ENCODE assay signal across 12 cellular contexts in the genomic region with DNA sequence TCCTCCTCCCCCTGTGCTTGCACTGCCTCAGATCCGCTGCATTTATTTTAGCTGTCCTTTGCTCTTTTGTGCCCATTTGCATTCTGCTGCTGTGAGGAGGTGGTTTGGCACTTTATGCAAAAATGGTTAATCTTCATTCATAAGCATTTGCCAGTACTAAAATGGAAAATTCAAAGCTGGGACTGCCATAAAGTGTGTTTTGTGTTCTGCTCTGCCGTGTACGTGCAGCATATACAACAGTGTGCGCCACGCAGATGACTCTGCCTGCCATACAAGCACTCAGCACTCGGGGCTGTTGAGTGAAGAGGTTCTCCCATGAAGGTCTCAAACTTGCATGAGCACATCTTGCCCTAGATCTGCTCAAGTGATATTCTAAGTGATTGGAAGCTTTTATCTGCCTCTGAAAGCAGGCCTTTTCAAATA.
DNase-seq lines count a peak whose midpoint lies in the region; FAIRE-seq and TF ChIP-seq lines count a peak whose summit lies in the region.
"Had no signal": no experiment of that assay in that cellular context is flagged by ENCODE, and none has a peak within 500 bp of the region (broad histone marks: within the 10 kb centered on the region; RNA-seq: fewer than 3 reads in every experiment).

No MANE protein-coding gene starts in this region.

- peak overlapping the region in 1 of 4 experiments; percentile 20; a peak in 1 of 8 replicates for H3K4me3 ChIP-seq in H1 (ENCODE audit: extremely low read depth in 1 of 4, insufficient read depth in 2 of 4, low read depth in 3 of 4, low read length in 4 of 4)
- H3K4me3 ChIP-seq in neural progenitor cell, result peak overlapping the region; percentile 35
- H3K4me3 ChIP-seq in H7 (ENCODE audit: insufficient read depth, low read depth, low read length), result no peak overlapping the region

- no peak for TF ChIP-seq EP300 in H1 (IDR thresholded peaks at IDR 0.05; ENCODE audit: borderline replicate concordance in 1 of 2, low read depth in 2 of 2, low read length in 2 of 2)

- CTCF ChIA-PET in H1 (lab: Charles Lee; ENCODE audit: partially characterized antibody), result interaction anchor here (0.9 to 1.9 kb wide), 4 partner anchors 15 to 407 kb away, joined by 3 to 4 read pairs (median 4); no protein-coding TSS in a partner anchor

- TF ChIP-seq CTCF in H1 (IDR thresholded peaks at IDR 0.05; ENCODE audit: control extremely low read depth in 1 of 3, insufficient read depth in 1 of 3, low read depth in 1 of 3, low read length in 3 of 3), result no peak
- no peak for TF ChIP-seq CTCF in neural progenitor cell (IDR thresholded peaks at IDR 0.05)
- no peak for TF ChIP-seq CTCF in GM20000 (IDR thresholded peaks at IDR 0.05; ENCODE audit: extremely low read depth, missing control alignments)

- H3K4ac ChIP-seq in H1 (replicated peaks; ENCODE audit: insufficient read length, low read depth, low read length), result peak overlapping the region; percentile 76

- H3K27ac ChIP-seq in H1 (ENCODE audit: low read depth, low read length), result no peak overlapping the region
- peak overlapping the region; percentile 23 for H3K27ac ChIP-seq in neural progenitor cell

- H3K9me3 ChIP-seq in H1 (ENCODE audit: insufficient read depth in 2 of 2, low read depth in 1 of 2, low read length in 1 of 2) (no peaks in the 10 kb centered on the region), neural progenitor cell (ENCODE audit: low read depth) (no peaks in the 10 kb centered on the region)

- peak; percentile 75 for DNase-seq in NCI-H2227 (lab: John Stamatoyannopoulos, UW; ENCODE audit: unreplicated experiment)
- no peak for DNase-seq in H1 (ENCODE audit: low read depth in 1 of 2, low spot score in 2 of 2)
- DNase-seq in neural progenitor cell (ENCODE audit: low spot score), result peak; percentile 41
- DNase-seq in GM20000 (ENCODE audit: low spot score), result no peak
- DNase-seq in SHP77 treated with DMSO at 0.1 percent for 48 hours (lab: John Stamatoyannopoulos, UW), result no peak
- DNase-seq in H7, result no peak
- no peak for DNase-seq in H4 (ENCODE audit: low spot score)
- DNase-seq: GF-D8, NCI-H1930 had no signal

- H3K23me2 ChIP-seq in H1 (ENCODE audit: low read depth, low read length), result no peaks in the 10 kb centered on the region

- H3K36me3 Mint-ChIP-seq in neural progenitor cell, result peaks cover 2% of the 10 kb centered on the region
- H3K36me3 Mint-ChIP-seq: activated naive CD4-positive, alpha-beta T cell treated with anti-CD3 and anti-CD28 coated beads, Interleukin-2, amount 50 U/mL, for 24 hours; natural killer cell treated with Interleukin-12 subunit alpha and Interleukin-12 subunit beta and Interleukin-15 and Interleukin-18, amount 100 ng/mL, for 72 hours had no signal

- H3K79me2 ChIP-seq in H1 (ENCODE audit: control insufficient read depth in 1 of 2, insufficient read depth in 2 of 2, low read length in 2 of 2) (peaks cover 0 to 95% of the 10 kb centered on the region in 2 experiments; a peak in 3 of 4 replicates), neural progenitor cell (ENCODE audit: low read depth) (peaks cover 7% of the 10 kb centered on the region)

- TF ChIP-seq POLR2A in GM19193 (IDR thresholded peaks at IDR 0.05; ENCODE audit: extremely low read depth, insufficient read depth, insufficient read length), result peak; percentile 49
- no peak for TF ChIP-seq POLR2A in H1 (IDR thresholded peaks at IDR 0.05; ENCODE audit: control extremely low read depth in 1 of 2, low read depth in 2 of 2, low read length in 2 of 2)

- TF ChIP-seq RAD21 in H1 (IDR thresholded peaks at IDR 0.05 in 1 of 2, conservative IDR thresholded peaks at IDR 0.05 in 1 of 2; ENCODE audit: low read depth in 2 of 2, low read length in 2 of 2), result no peak

- POLR2A ChIA-PET in H1 (lab: Charles Lee; ENCODE audit: partially characterized antibody), result interaction anchor here (0.7 to 1.1 kb wide), 5 partner anchors 17 to 395 kb away, joined by 3 to 5 read pairs (median 4); no protein-coding TSS in a partner anchor

- peak overlapping the region; percentile 76 for H3K4me3 Mint-ChIP-seq in neural progenitor cell
- H3K4me3 Mint-ChIP-seq: activated naive CD4-positive, alpha-beta T cell treated with anti-CD3 and anti-CD28 coated beads, Interleukin-2, amount 50 U/mL, for 24 hours; natural killer cell treated with Interleukin-12 subunit alpha and Interleukin-12 subunit beta and Interleukin-15 and Interleukin-18, amount 100 ng/mL, for 72 hours had no signal

- H2BK15ac ChIP-seq in H1 (ENCODE audit: low read length), result peak overlapping the region; percentile 20; the same call in 1 of the 2 replicates

- H3K18ac ChIP-seq in H1 (ENCODE audit: extremely low read depth, low read length), result peak overlapping the region; percentile 86; the same call in 1 of the 2 replicates

- no peak overlapping the region for H4K8ac ChIP-seq in H1 (ENCODE audit: extremely low read depth, insufficient read depth, low read length)

- H4K20me1 ChIP-seq in H1 (replicated peaks in 1 of 2; ENCODE audit: control insufficient read depth in 1 of 2, insufficient read depth in 2 of 2, low read length in 2 of 2) (no peaks in the 10 kb centered on the region), neural progenitor cell (ENCODE audit: low read depth) (no peaks in the 10 kb centered on the region)

- peak overlapping the region; percentile 28 for H3K27ac Mint-ChIP-seq in neural progenitor cell
- H3K27ac Mint-ChIP-seq: activated naive CD4-positive, alpha-beta T cell treated with anti-CD3 and anti-CD28 coated beads, Interleukin-2, amount 50 U/mL, for 24 hours had no signal

- H3K23ac ChIP-seq in H1 (ENCODE audit: insufficient read length), result no peak overlapping the region

- no peaks in the 10 kb centered on the region for H3K9me3 Mint-ChIP-seq in neural progenitor cell
- H3K9me3 Mint-ChIP-seq: activated naive CD4-positive, alpha-beta T cell treated with anti-CD3 and anti-CD28 coated beads, Interleukin-2, amount 50 U/mL, for 24 hours; natural killer cell treated with Interleukin-12 subunit alpha and Interleukin-12 subunit beta and Interleukin-15 and Interleukin-18, amount 100 ng/mL, for 72 hours had no signal

- peaks cover 15 to 48% (median 39%) of the 10 kb centered on the region in 4 experiments for H3K4me1 ChIP-seq in H1 (replicated peaks in 1 of 4; ENCODE audit: control insufficient read depth in 3 of 4, insufficient read depth in 4 of 4, low read length in 3 of 4)
- H3K4me1 ChIP-seq in neural progenitor cell, result peaks cover 56% of the 10 kb centered on the region

- no peaks in the 10 kb centered on the region for H3K27me3 Mint-ChIP-seq in neural progenitor cell (ENCODE audit: insufficient read depth, low read depth)
- H3K27me3 Mint-ChIP-seq: activated naive CD4-positive, alpha-beta T cell treated with anti-CD3 and anti-CD28 coated beads, Interleukin-2, amount 50 U/mL, for 24 hours; natural killer cell treated with Interleukin-12 subunit alpha and Interleukin-12 subunit beta and Interleukin-15 and Interleukin-18, amount 100 ng/mL, for 72 hours had no signal

- H3K56ac ChIP-seq in H1 (replicated peaks; ENCODE audit: insufficient read length, low read depth, low read length), result no peak overlapping the region

- H4K91ac ChIP-seq in H1 (replicated peaks; ENCODE audit: insufficient read length, low read length), result peak overlapping the region; percentile 50

- peaks cover 29% of the 10 kb centered on the region for H3F3A ChIP-seq in neural progenitor cell (ENCODE audit: low read depth)

- H2AK5ac ChIP-seq in H1 (ENCODE audit: low read depth, low read length), result peak overlapping the region; percentile 82; the same call in 1 of the 2 replicates

- H3K27me3 ChIP-seq in H1 (replicated peaks in 1 of 4; ENCODE audit: control insufficient read depth in 3 of 4, extremely low read depth in 1 of 4, insufficient read depth in 3 of 4, low read length in 3 of 4), result no peaks in the 10 kb centered on the region
- no peaks in the 10 kb centered on the region for H3K27me3 ChIP-seq in neural progenitor cell
- H3K27me3 ChIP-seq in H7 (ENCODE audit: control insufficient read depth, insufficient read depth, low read length), result no peaks in the 10 kb centered on the region

- 0 out of 2 replicates have a peak overlapping the region, but pooled peaks have one; percentile 96 for H2BK12ac ChIP-seq in H1 (ENCODE audit: low read depth, low read length)

- no peak overlapping the region for H2BK120ac ChIP-seq in H1 (replicated peaks; ENCODE audit: low read depth, low read length)

- no peak for FAIRE-seq in H1 (lab: Jason Lieb, UNC)

- H3K4me2 ChIP-seq in H1 (ENCODE audit: insufficient read depth in 1 of 2, low read depth in 2 of 2, low read length in 2 of 2) (peak overlapping the region; percentile 49 to 70), neural progenitor cell (peak overlapping the region; percentile 76)

- H2AFZ ChIP-seq in H1 (ENCODE audit: low read length) (no peak overlapping the region), neural progenitor cell (replicated peaks) (no peak overlapping the region)

- H3K9ac ChIP-seq in H1 (replicated peaks in 1 of 4; ENCODE audit: extremely low read depth in 1 of 4, low read depth in 3 of 4, low read length in 3 of 4) (no peak overlapping the region; a peak in 1 of 7 replicates), neural progenitor cell (no peak overlapping the region)

- no peaks in the 10 kb centered on the region for H3K36me3 ChIP-seq in H1 (ENCODE audit: control insufficient read depth in 2 of 4, insufficient read depth in 4 of 4, low read length in 3 of 4)
- no peaks in the 10 kb centered on the region for H3K36me3 ChIP-seq in neural progenitor cell
- H3K36me3 ChIP-seq in H7 (replicated peaks; ENCODE audit: control insufficient read depth, insufficient read depth, low read length), result no peaks in the 10 kb centered on the region

- peaks cover 71% of the 10 kb centered on the region for H3K4me1 Mint-ChIP-seq in neural progenitor cell

- WGBS in H1 (ENCODE audit: extremely low coverage in 1 of 2, insufficient coverage in 1 of 2, insufficient read length in 1 of 2, insufficient replicate concordance in 2 of 2, low coverage in 1 of 2, low lambda C conversion rate in 2 of 2, missing lambda C conversion rate in 1 of 2), 2 experiments, result 56% methylated on average over 6 of the region's 6 CpGs; no CpG with 5 or more reads in 1 of the 2 experiments

- H2BK20ac ChIP-seq in H1 (ENCODE audit: low read length), result peak overlapping the region; percentile 53

- no peak overlapping the region for H3K14ac ChIP-seq in H1 (ENCODE audit: insufficient read length)

- H2BK5ac ChIP-seq in H1 (ENCODE audit: low read depth, low read length), result peak overlapping the region; percentile 68; the same call in 1 of the 2 replicates

- H3K79me1 ChIP-seq in H1 (ENCODE audit: low read depth, low read length), result peaks cover 2% of the 10 kb centered on the region; the same call in 1 of the 2 replicates

- H4K5ac ChIP-seq in H1 (ENCODE audit: insufficient read length, low read depth, low read length), result peak overlapping the region; percentile 34

TF ChIP-seq in H1, 55 proteins besides CTCF, POLR2A, EP300 and RAD21 (continues in another document):
- TF ChIP-seq SIN3A (conservative IDR thresholded peaks at IDR 0.05 in 1 of 2, IDR thresholded peaks at IDR 0.05 in 1 of 2; ENCODE audit: low read depth in 1 of 2, low read length in 2 of 2), result no peak
- no peak for TF ChIP-seq NANOG (IDR thresholded peaks at IDR 0.05; ENCODE audit: insufficient read depth, low read depth, low read length, poor library complexity, severe bottlenecking)
- TF ChIP-seq CEBPB (IDR thresholded peaks at IDR 0.05; ENCODE audit: low read depth, low read length), result no peak
- no peak for TF ChIP-seq SP4 (IDR thresholded peaks at IDR 0.05; ENCODE audit: low read length)
- TF ChIP-seq KDM1A (IDR thresholded peaks at IDR 0.05; ENCODE audit: borderline replicate concordance, low read length), result no peak

Comparison
In these comparisons a context has a peak if more than half of its experiments do, and no peak if none do; other contexts are left out.
1. DNase-seq: peak in NCI-H2227 (single experiment) and neural progenitor cell (single experiment); none in H1 (0 of 2), GM20000 (single experiment), SHP77 treated with DMSO at 0.1 percent for 48 hours (single experiment), H7 (single experiment) and H4 (single experiment).